ENCODE assay signal across 8 cellular contexts in the genomic region with DNA sequence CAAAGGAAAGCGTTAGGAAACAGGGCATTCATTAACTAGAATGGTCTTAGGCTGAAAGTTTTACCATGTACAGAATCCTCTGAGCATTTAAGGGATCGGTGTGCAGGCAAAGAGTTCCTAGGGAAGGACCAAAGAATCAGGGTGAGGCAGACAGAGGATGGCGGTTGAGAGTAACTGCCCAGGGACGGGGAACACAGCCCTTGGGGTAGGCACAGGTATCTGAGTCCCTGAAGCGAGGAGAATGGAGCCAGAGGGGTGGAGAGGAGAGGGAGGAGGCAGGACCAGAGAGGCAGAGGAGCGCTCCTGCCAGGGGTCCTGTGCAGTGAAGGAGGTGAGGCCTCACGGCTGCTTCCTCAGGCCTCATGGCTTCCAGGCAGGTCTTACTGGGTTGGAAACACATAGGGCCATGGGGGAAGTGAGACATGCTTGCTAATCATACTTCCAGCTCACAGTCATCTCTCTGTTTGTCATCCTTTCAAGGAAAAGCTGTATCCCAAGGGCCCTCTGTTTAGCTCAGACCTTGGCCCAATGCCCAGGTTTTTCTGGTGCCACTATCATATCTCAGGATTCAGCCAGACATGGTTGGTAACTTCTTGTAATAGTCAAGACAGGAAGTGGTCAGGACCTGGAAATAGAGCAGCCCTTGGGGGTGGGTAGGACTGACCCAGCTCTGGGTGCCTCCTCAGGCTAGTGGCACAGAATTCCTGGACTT. TPM values are rescaled to one million over a fixed set of nuclear protein-coding genes. Genes with fewer than 3 reads are reported as not detected.
DNase-seq lines count a peak whose midpoint lies in the region; ATAC-seq and TF ChIP-seq lines count a peak whose summit lies in the region.

No MANE protein-coding gene starts in this region.

- no peaks in the 10 kb centered on the region for H4K20me1 ChIP-seq in OCI-LY1 (ENCODE audit: insufficient read depth, low read length)

- H3K4me3 Mint-ChIP-seq in activated CD4-positive, alpha-beta T cell treated with anti-CD3 and anti-CD28 coated beads for 36 hours = no peak overlapping the region
- H3K4me3 Mint-ChIP-seq in dendritic cell treated with granulocyte-macrophage colony-stimulating factor and Interleukin-4, amounts not matched to agents 40 ng/mL and 50 ng/mL, for 4 days = no peak overlapping the region

- peaks cover 2% of the 10 kb centered on the region for H3K27me3 Mint-ChIP-seq in activated CD4-positive, alpha-beta T cell treated with anti-CD3 and anti-CD28 coated beads for 36 hours
- H3K27me3 Mint-ChIP-seq in dendritic cell treated with granulocyte-macrophage colony-stimulating factor and Interleukin-4, amounts not matched to agents 40 ng/mL and 50 ng/mL, for 4 days = peaks cover 3% of the 10 kb centered on the region

- H3K9ac ChIP-seq in OCI-LY1 (ENCODE audit: low read length) = no peak overlapping the region

- no peak overlapping the region for H3K27ac Mint-ChIP-seq in activated CD4-positive, alpha-beta T cell treated with anti-CD3 and anti-CD28 coated beads for 36 hours
- peak overlapping the region; percentile 80 for H3K27ac Mint-ChIP-seq in dendritic cell treated with granulocyte-macrophage colony-stimulating factor and Interleukin-4, amounts not matched to agents 40 ng/mL and 50 ng/mL, for 4 days

- CTCF ChIA-PET in activated CD4-positive, alpha-beta T cell treated with anti-CD3 and anti-CD28 coated beads for 36 hours (lab: Charles Lee) = interaction anchor here (0.6 to 1.3 kb wide), 2 partner anchors 75 to 380 kb away, joined by 3 to 5 read pairs; no protein-coding TSS in a partner anchor

- H3K9me3 Mint-ChIP-seq in activated CD4-positive, alpha-beta T cell treated with anti-CD3 and anti-CD28 coated beads for 36 hours (ENCODE audit: low read depth) = no peaks in the 10 kb centered on the region
- peaks cover 11% of the 10 kb centered on the region for H3K9me3 Mint-ChIP-seq in dendritic cell treated with granulocyte-macrophage colony-stimulating factor and Interleukin-4, amounts not matched to agents 40 ng/mL and 50 ng/mL, for 4 days

- H3K79me2 ChIP-seq in OCI-LY1 (ENCODE audit: insufficient read depth, low read length) = no peaks in the 10 kb centered on the region

- H3K9me3 ChIP-seq in OCI-LY1 (ENCODE audit: low read length) (peaks cover 7% of the 10 kb centered on the region), mucosa of descending colon (peaks cover 3% of the 10 kb centered on the region)

- H3K4me1 ChIP-seq in OCI-LY1 (ENCODE audit: insufficient read depth, low read length, severe bottlenecking) (peaks cover 31% of the 10 kb centered on the region), mucosa of descending colon (ENCODE audit: low read depth) (peaks cover 4% of the 10 kb centered on the region)

- H3K27me3 ChIP-seq in OCI-LY1 (ENCODE audit: insufficient read depth, low read length) = no peaks in the 10 kb centered on the region

- ATAC-seq in activated CD4-positive, alpha-beta T cell treated with anti-CD3 and anti-CD28 coated beads for 36 hours = peak; percentile 39
- ATAC-seq in mucosa of descending colon = peak; percentile 75
- no peak for ATAC-seq in activated CD4-positive, CD25-positive, alpha-beta regulatory T cell treated with anti-CD3 and anti-CD28 coated beads, Interleukin-2, amount 50 U/mL, for 24 hours

- no peak overlapping the region for H2AFZ ChIP-seq in OCI-LY1 (ENCODE audit: low read length)

- intact Hi-C loops in activated CD4-positive, alpha-beta T cell treated with anti-CD3 and anti-CD28 coated beads for 36 hours (cut with DNase I, micrococcal nuclease) = no loop called here
- intact Hi-C loops in dendritic cell treated with granulocyte-macrophage colony-stimulating factor and Interleukin-4, amounts not matched to agents 40 ng/mL and 50 ng/mL, for 4 days (cut with micrococcal nuclease) = loop anchor here (5.0 kb wide), 1 partner anchor 57 kb away; no protein-coding TSS in a partner anchor
- intact Hi-C loops in mucosa of descending colon (cut with DNase I, micrococcal nuclease) = no loop called here

- TF ChIP-seq CTCF in OCI-LY1 (IDR thresholded peaks at IDR 0.05; ENCODE audit: low read length) = no peak
- no peak for TF ChIP-seq CTCF in mucosa of descending colon (IDR thresholded peaks at IDR 0.05)

- H3K9me2 ChIP-seq in OCI-LY1 (ENCODE audit: low read depth, low read length) = no peaks in the 10 kb centered on the region

- H3K36me3 Mint-ChIP-seq in activated CD4-positive, alpha-beta T cell treated with anti-CD3 and anti-CD28 coated beads for 36 hours (ENCODE audit: low read depth) = no peaks in the 10 kb centered on the region
- no peaks in the 10 kb centered on the region for H3K36me3 Mint-ChIP-seq in dendritic cell treated with granulocyte-macrophage colony-stimulating factor and Interleukin-4, amounts not matched to agents 40 ng/mL and 50 ng/mL, for 4 days (ENCODE audit: low read depth)

- peak overlapping the region; percentile 56 for H3K27ac ChIP-seq in OCI-LY1 (ENCODE audit: low read depth, low read length, poor library complexity, severe bottlenecking)

- no peak for DNase-seq in activated CD4-positive, alpha-beta T cell treated with anti-CD3 and anti-CD28 coated beads for 36 hours
- DNase-seq in activated CD4-positive, alpha-beta T cell treated with anti-CD3 and anti-CD28 coated beads, Interleukin-2, amount 50 U/mL, for 4 hours = no peak
- DNase-seq in mucosa of descending colon = peak in 2 of 3 donors; percentile 41 to 56
- DNase-seq in stimulated activated CD8-positive, alpha-beta memory T cell treated with anti-CD3 and anti-CD28 coated beads, Interleukin-4, amount 100 ng/mL, for 48 hours = no peak
- DNase-seq in activated gamma-delta T cell (lab: John Stamatoyannopoulos, UW) = no peak

- H3K4me1 Mint-ChIP-seq in activated CD4-positive, alpha-beta T cell treated with anti-CD3 and anti-CD28 coated beads for 36 hours = peaks cover 4% of the 10 kb centered on the region
- H3K4me1 Mint-ChIP-seq in dendritic cell treated with granulocyte-macrophage colony-stimulating factor and Interleukin-4, amounts not matched to agents 40 ng/mL and 50 ng/mL, for 4 days (ENCODE audit: low read depth) = peaks cover 26% of the 10 kb centered on the region

- no peaks in the 10 kb centered on the region for H3K36me3 ChIP-seq in OCI-LY1 (ENCODE audit: insufficient read depth, low read length)
- H3K36me3 ChIP-seq in mucosa of descending colon (ENCODE audit: low read depth) = no peaks in the 10 kb centered on the region

- H3F3A ChIP-seq in OCI-LY1 (ENCODE audit: insufficient read depth, low read length) = no peaks in the 10 kb centered on the region

- peak overlapping the region; percentile 25; the same call in 1 of the 2 replicates for H3K4me2 ChIP-seq in OCI-LY1 (ENCODE audit: low read length)

- POLR2A ChIA-PET in activated CD4-positive, alpha-beta T cell treated with anti-CD3 and anti-CD28 coated beads for 36 hours (lab: Charles Lee) = no interaction called here

- H3K4me3 ChIP-seq in OCI-LY1 (ENCODE audit: low read depth, low read length, poor library complexity, severe bottlenecking) (no peak overlapping the region), mucosa of descending colon (no peak overlapping the region)

RNA-seq across cellular contexts. Expression of a gene that starts 13.8 kb away (rescaled TPM):
- under 1 TPM in 1 of 2 experiments, not detected in 1; 0.04 TPM for total RNA-seq in activated CD4-positive, alpha-beta T cell treated with anti-CD3 and anti-CD28 coated beads for 36 hours
- total RNA-seq in mucosa of descending colon = 10 to 100 TPM in 1 of 3 donors, 1 to 10 TPM in 2; 3.9 to 58.4 (median 6.8) TPM

RNA-seq across cellular contexts. Expression of a gene that starts 30.7 kb away (rescaled TPM):
- not detected for total RNA-seq in activated CD4-positive, alpha-beta T cell treated with anti-CD3 and anti-CD28 coated beads for 36 hours
- 1 to 10 TPM in 1 of 3 donors, under 1 TPM in 1, not detected in 1; 0.49 to 1.4 TPM for total RNA-seq in mucosa of descending colon

RNA-seq across cellular contexts. Expression of a gene that starts 50.7 kb away (rescaled TPM):
- total RNA-seq in activated CD4-positive, alpha-beta T cell treated with anti-CD3 and anti-CD28 coated beads for 36 hours = 100 to 1,000 TPM; 123 to 166 TPM
- 10 to 100 TPM; 52.0 to 67.5 (median 54.8) TPM for total RNA-seq in mucosa of descending colon

Comparison
In these comparisons a context has a peak if more than half of its experiments do, and no peak if none do; other contexts are left out.
1. ATAC-seq: peak in activated CD4-positive, alpha-beta T cell treated with anti-CD3 and anti-CD28 coated beads for 36 hours (single experiment) and mucosa of descending colon (single experiment); none in activated CD4-positive, CD25-positive, alpha-beta regulatory T cell treated with anti-CD3 and anti-CD28 coated beads, Interleukin-2, amount 50 U/mL, for 24 hours (0 of 2).
2. DNase-seq: peak in mucosa of descending colon (2 of 3); none in activated CD4-positive, alpha-beta T cell treated with anti-CD3 and anti-CD28 coated beads for 36 hours (single experiment), activated CD4-positive, alpha-beta T cell treated with anti-CD3 and anti-CD28 coated beads, Interleukin-2, amount 50 U/mL, for 4 hours (0 of 2), stimulated activated CD8-positive, alpha-beta memory T cell treated with anti-CD3 and anti-CD28 coated beads, Interleukin-4, amount 100 ng/mL, for 48 hours (single experiment) and activated gamma-delta T cell (single experiment).
3. RNA of a gene that starts 13.8 kb away (total RNA-seq): 3.9 to 58.4 TPM in mucosa of descending colon; 0.04 TPM in activated CD4-positive, alpha-beta T cell treated with anti-CD3 and anti-CD28 coated beads for 36 hours; every median in the first group is over 4 times any median in the second.